ENCODE assay signal across 33 cellular contexts in the genomic region with DNA sequence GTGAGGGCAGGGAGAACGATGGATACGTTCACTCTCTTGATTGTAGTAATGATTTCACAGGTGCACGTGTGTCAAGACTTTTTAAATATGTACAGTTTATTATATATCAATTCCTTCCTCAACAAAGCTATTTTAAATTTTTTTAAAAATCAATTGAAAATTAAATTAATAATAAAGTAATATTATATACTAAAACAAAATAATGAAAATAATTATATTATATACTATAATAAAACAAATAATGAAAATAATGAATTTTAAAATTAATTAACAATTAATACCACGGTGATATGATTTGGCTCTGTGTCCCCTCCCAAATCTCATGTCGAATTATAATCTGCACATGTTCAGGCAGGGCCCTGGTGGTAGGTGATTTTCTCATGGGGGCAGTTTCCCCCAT. TPM values are rescaled to one million over a fixed set of nuclear protein-coding genes. Genes with fewer than 3 reads are reported as not detected.
"Had no signal": no experiment of that assay in that cellular context is flagged by ENCODE, and none has a peak within 500 bp of the region (broad histone marks: within the 10 kb centered on the region; RNA-seq: fewer than 3 reads in every experiment).

No MANE protein-coding gene starts in this region.

- H3K4me3 Mint-ChIP-seq: activated B cell treated with CpG ODN at 0.5 μM for 24 hours; activated CD8-positive, alpha-beta T cell treated with anti-CD3 and anti-CD28 coated beads for 36 hours; activated naive CD8-positive, alpha-beta T cell; activated T-cell treated with anti-CD3 and anti-CD28 coated beads, Interleukin-2, amount 50 U/mL, for 4 hours; activated T-helper 17 cell treated with anti-CD3 and anti-CD28 coated beads, Interleukin-2, amount 50 U/mL, for 72 hours; central memory CD8-positive, alpha-beta T cell; dendritic cell treated with granulocyte-macrophage colony-stimulating factor and Interleukin-4, amounts not matched to agents 40 ng/mL and 50 ng/mL, for 4 days; endodermal cell had no signal

- ATAC-seq: activated CD4-positive, CD25-positive, alpha-beta regulatory T cell treated with anti-CD3 and anti-CD28 coated beads, Interleukin-2, amount 50 U/mL, for 24 hours; activated CD8-positive, alpha-beta T cell treated with anti-CD3 and anti-CD28 coated beads for 36 hours; activated T-cell treated with anti-CD3 and anti-CD28 coated beads, Interleukin-2, amount 50 U/mL, for 4 hours; activated T-helper 17 cell treated with anti-CD3 and anti-CD28 coated beads, Interleukin-2, amount 50 U/mL, for 72 hours; foreskin keratinocyte; gastroesophageal sphincter; heart right ventricle had no signal

- DNase-seq: activated B cell treated with CpG ODN at 0.5 μM for 24 hours; activated CD4-positive, alpha-beta T cell treated with anti-CD3 and anti-CD28 coated beads for 48 hours; activated CD4-positive, alpha-beta T cell treated with anti-CD3 and anti-CD28 coated beads, Interleukin-2, amount 50 U/mL, for 1 hour; activated CD4-positive, alpha-beta T cell treated with anti-CD3 and anti-CD28 coated beads, Interleukin-2, amount 50 U/mL, for 48 hours; activated CD8-positive, alpha-beta memory T cell treated with anti-CD3 and anti-CD28 coated beads for 24 hours; activated CD8-positive, alpha-beta T cell treated with anti-CD3 and anti-CD28 coated beads for 36 hours; activated effector memory CD4-positive, alpha-beta T cell treated with Interleukin-2 at 50 U/mL for 16 hours; activated gamma-delta T cell treated with Interleukin-2 at 50 U/mL for 16 hours; activated naive CD4-positive, alpha-beta T cell treated with anti-CD3 and anti-CD28 coated beads, Interleukin-2, amount 50 U/mL, for 16 hours; activated naive CD4-positive, alpha-beta T cell treated with Interleukin-2 at 50 U/mL for 16 hours; activated T-cell treated with anti-CD3 and anti-CD28 coated beads, Interleukin-2, amount 50 U/mL, for 4 hours; amniotic stem cell; anterior cingulate cortex; brain microvascular endothelial cell; dorsolateral prefrontal cortex; effector memory CD4-positive, alpha-beta T cell; endodermal cell; erythroblast; foreskin keratinocyte; heart right ventricle; T-helper 2 cell had no signal

- H3K36me3 ChIP-seq: brain microvascular endothelial cell, gastroesophageal sphincter had no signal

- H3K4me1 Mint-ChIP-seq: activated B cell treated with CpG ODN at 0.5 μM for 24 hours; activated T-helper 17 cell treated with anti-CD3 and anti-CD28 coated beads, Interleukin-2, amount 50 U/mL, for 72 hours; central memory CD8-positive, alpha-beta T cell; endodermal cell had no signal

- H3K27ac ChIP-seq: brain microvascular endothelial cell, coronary artery, dorsolateral prefrontal cortex, esophagus muscularis mucosa, foreskin keratinocyte, gastroesophageal sphincter, heart right ventricle, VCaP had no signal

- H3K4me1 ChIP-seq: esophagus muscularis mucosa, gastroesophageal sphincter had no signal

- H3K27ac Mint-ChIP-seq: activated B cell treated with CpG ODN at 0.5 μM for 24 hours; activated CD8-positive, alpha-beta T cell treated with anti-CD3 and anti-CD28 coated beads for 36 hours; activated naive CD8-positive, alpha-beta T cell; activated T-helper 17 cell treated with anti-CD3 and anti-CD28 coated beads, Interleukin-2, amount 50 U/mL, for 72 hours; dendritic cell treated with granulocyte-macrophage colony-stimulating factor and Interleukin-4, amounts not matched to agents 40 ng/mL and 50 ng/mL, for 4 days; endodermal cell had no signal

- H3K27me3 Mint-ChIP-seq: dendritic cell treated with granulocyte-macrophage colony-stimulating factor and Interleukin-4, amounts not matched to agents 40 ng/mL and 50 ng/mL, for 4 days had no signal

- H3K9me3 ChIP-seq: esophagus muscularis mucosa, heart right ventricle had no signal

- H3K4me3 ChIP-seq: coronary artery, dorsolateral prefrontal cortex, esophagus muscularis mucosa, gastroesophageal sphincter, heart right ventricle had no signal

- H3K36me3 Mint-ChIP-seq: activated naive CD8-positive, alpha-beta T cell had no signal

- H3K9me3 Mint-ChIP-seq: activated B cell treated with CpG ODN at 0.5 μM for 24 hours; activated CD8-positive, alpha-beta T cell treated with anti-CD3 and anti-CD28 coated beads for 36 hours; activated T-cell treated with anti-CD3 and anti-CD28 coated beads, Interleukin-2, amount 50 U/mL, for 4 hours; activated T-helper 17 cell treated with anti-CD3 and anti-CD28 coated beads, Interleukin-2, amount 50 U/mL, for 72 hours; central memory CD8-positive, alpha-beta T cell; dendritic cell treated with granulocyte-macrophage colony-stimulating factor and Interleukin-4, amounts not matched to agents 40 ng/mL and 50 ng/mL, for 4 days; endodermal cell had no signal

- FAIRE-seq: astrocyte, bronchial epithelial cell had no signal

RNA-seq across cellular contexts. Expression of a gene that starts 42.7 kb away (rescaled TPM):
- total RNA-seq: activated B cell treated with CpG ODN at 0.5 μM for 24 hours; activated CD8-positive, alpha-beta T cell treated with anti-CD3 and anti-CD28 coated beads for 36 hours; activated T-helper 17 cell treated with anti-CD3 and anti-CD28 coated beads, Interleukin-2, amount 50 U/mL, for 72 hours; bronchial epithelial cell; endodermal cell; foreskin keratinocyte; T-helper 1 cell treated with Interleukin-12 subunit alpha and Interleukin-12 subunit beta and Interleukin-4 antibody, amounts not matched to agents 30 ng/mL and 1 ng/mL, for 36 hours had no signal
- polyA plus RNA-seq: foreskin keratinocyte had no signal
